30 cellular contexts compared by ENCODE assay signal in genomic region chr6:118501816-118502568, GRCh38. TPM values are rescaled to one million over a fixed set of nuclear protein-coding genes. Genes with fewer than 3 reads are reported as not detected.
DNase-seq lines count a peak whose midpoint lies in the region; ATAC-seq, FAIRE-seq and TF ChIP-seq lines count a peak whose summit lies in the region.
"Had no signal": no experiment of that assay in that cellular context is flagged by ENCODE, and none has a peak within 500 bp of the region (broad histone marks: within the 10 kb centered on the region; RNA-seq: fewer than 3 reads in every experiment).

No MANE protein-coding gene starts in this region.

- peak; percentile 18 for DNase-seq in AG04450 (ENCODE audit: low read depth, low spot score)
- peak; percentile 7 for DNase-seq in DMS 273 treated with DMSO at 0.1 percent for 48 hours (lab: John Stamatoyannopoulos, UW)
- no peak for DNase-seq in astrocyte (ENCODE audit: low read depth)
- no peak for DNase-seq in memory B cell (ENCODE audit: low spot score in 2 of 2)
- DNase-seq in NCI-H146 (lab: John Stamatoyannopoulos, UW): no peak
- DNase-seq in DMS53 (lab: John Stamatoyannopoulos, UW): no peak
- no peak for DNase-seq in activated naive CD4-positive, alpha-beta T cell treated with Interleukin-2 at 50 U/mL for 16 hours
- DNase-seq: activated CD4-positive, alpha-beta T cell treated with anti-CD3 and anti-CD28 coated beads for 1 hour; activated CD8-positive, alpha-beta T cell treated with anti-CD3 and anti-CD28 coated beads, Interleukin-2, amount 10 ng/mL, durations not matched to agents 7 days and 5 days; activated naive CD8-positive, alpha-beta T cell treated with anti-CD3 and anti-CD28 coated beads for 36 hours; Caco-2; central memory CD4-positive, alpha-beta T cell; dorsolateral prefrontal cortex; KG1; kidney glomerular epithelial cell; NCI-H1417 treated with DMSO at 0.1 percent for 48 hours; NCI-H2107; NCI-H510A treated with DMSO at 0.1 percent for 48 hours; stimulated activated naive B cell treated with anti-CD40 and anti-IgM and Interleukin-4, amounts not matched to agents 10 μg/mL and 1 μg/mL and 100 μg/mL, for 72 hours; T-helper 1 cell had no signal

- H3K4me1 Mint-ChIP-seq in astrocyte (ENCODE audit: low read depth, unreplicated experiment): peaks cover 10% of the 10 kb centered on the region
- peaks cover 9% of the 10 kb centered on the region for H3K4me1 Mint-ChIP-seq in memory B cell

- H3K27ac Mint-ChIP-seq in astrocyte (ENCODE audit: unreplicated experiment): peak overlapping the region; percentile 48
- H3K27ac Mint-ChIP-seq in memory B cell: peak overlapping the region; percentile 31
- H3K27ac Mint-ChIP-seq: activated CD8-positive, alpha-beta T cell treated with anti-CD3 and anti-CD28 coated beads, Interleukin-2, amount 10 ng/mL, durations not matched to agents 7 days and 5 days; activated naive CD8-positive, alpha-beta T cell treated with anti-CD3 and anti-CD28 coated beads for 36 hours; stimulated activated naive B cell treated with anti-CD40 and anti-IgM and Interleukin-4, amounts not matched to agents 10 μg/mL and 1 μg/mL and 100 μg/mL, for 72 hours had no signal

- TF ChIP-seq CTCF in AG04450 (IDR thresholded peaks at IDR 0.05; ENCODE audit: low read depth, low read length) (no peak), astrocyte (IDR thresholded peaks at IDR 0.05; ENCODE audit: insufficient read depth, low read depth, low read length) (no peak)

- peaks cover 11% of the 10 kb centered on the region for H3K9me3 ChIP-seq in AG04450 (ENCODE audit: control insufficient read depth, insufficient read depth, low read length)
- H3K9me3 ChIP-seq in astrocyte (ENCODE audit: insufficient read depth, low read depth, low read length): no peaks in the 10 kb centered on the region
- H3K9me3 ChIP-seq: ascending aorta, Caco-2, HAP-1, neutrophil, SJSA1 had no signal

- H3K36me3 ChIP-seq in astrocyte (ENCODE audit: insufficient read depth, low read length): peaks cover 6% of the 10 kb centered on the region
- H3K36me3 ChIP-seq: ascending aorta, HAP-1, neutrophil had no signal

- POLR2A ChIA-PET in AG04450 (lab: Yijun Ruan, JAX): no interaction called here

- CTCF ChIA-PET in AG04450 (lab: Charles Lee): no interaction called here

- peaks cover 6% of the 10 kb centered on the region for H3K79me2 ChIP-seq in astrocyte (ENCODE audit: insufficient read depth, low read length)

- H3K9ac ChIP-seq in astrocyte (ENCODE audit: low read length): no peak overlapping the region

- H3K27me3 ChIP-seq in AG04450 (ENCODE audit: control insufficient read depth, insufficient read depth, low read length) (no peaks in the 10 kb centered on the region), astrocyte (ENCODE audit: insufficient read depth, low read length) (no peaks in the 10 kb centered on the region)
- H3K27me3 ChIP-seq: ascending aorta, dorsolateral prefrontal cortex, neutrophil, SJSA1 had no signal

- peaks cover 20% of the 10 kb centered on the region for H3K36me3 Mint-ChIP-seq in astrocyte (ENCODE audit: low read depth, unreplicated experiment)
- H3K36me3 Mint-ChIP-seq in memory B cell: peaks cover 42% of the 10 kb centered on the region

- H2AFZ ChIP-seq in astrocyte (ENCODE audit: low read depth, low read length): no peak overlapping the region

- no peak for FAIRE-seq in astrocyte (lab: Jason Lieb, UNC)
- FAIRE-seq: endothelial cell of umbilical vein, RCC 7860, TTC549 had no signal

- peaks cover 3% of the 10 kb centered on the region for H3K9me3 Mint-ChIP-seq in astrocyte (ENCODE audit: unreplicated experiment)
- H3K9me3 Mint-ChIP-seq in memory B cell: peaks cover 2% of the 10 kb centered on the region

- no peak overlapping the region for H3K4me3 Mint-ChIP-seq in astrocyte (ENCODE audit: unreplicated experiment)
- no peak overlapping the region for H3K4me3 Mint-ChIP-seq in memory B cell
- H3K4me3 Mint-ChIP-seq: activated CD8-positive, alpha-beta T cell treated with anti-CD3 and anti-CD28 coated beads, Interleukin-2, amount 10 ng/mL, durations not matched to agents 7 days and 5 days; activated naive CD8-positive, alpha-beta T cell treated with anti-CD3 and anti-CD28 coated beads for 36 hours; stimulated activated naive B cell treated with anti-CD40 and anti-IgM and Interleukin-4, amounts not matched to agents 10 μg/mL and 1 μg/mL and 100 μg/mL, for 72 hours had no signal

- ATAC-seq in memory B cell (ENCODE audit: low read depth): no peak
- ATAC-seq: activated CD8-positive, alpha-beta T cell treated with anti-CD3 and anti-CD28 coated beads, Interleukin-2, amount 10 ng/mL, durations not matched to agents 7 days and 5 days; stimulated activated naive B cell treated with anti-CD40 and anti-IgM and Interleukin-4, amounts not matched to agents 10 μg/mL and 1 μg/mL and 100 μg/mL, for 72 hours had no signal

- H3K27ac ChIP-seq in AG04450 (ENCODE audit: low read depth, low read length) (no peak overlapping the region), astrocyte (ENCODE audit: low read depth, low read length) (no peak overlapping the region)
- H3K27ac ChIP-seq: ascending aorta, C4-2B, neutrophil, SJSA1 had no signal

- H3K4me2 ChIP-seq in astrocyte (ENCODE audit: low read length): no peak overlapping the region

- peaks cover 6% of the 10 kb centered on the region for H4K20me1 ChIP-seq in astrocyte (ENCODE audit: insufficient read depth, low read length)

- H3K27me3 Mint-ChIP-seq in astrocyte (ENCODE audit: low read depth, unreplicated experiment): no peaks in the 10 kb centered on the region
- no peaks in the 10 kb centered on the region for H3K27me3 Mint-ChIP-seq in memory B cell
- H3K27me3 Mint-ChIP-seq: activated naive CD8-positive, alpha-beta T cell treated with anti-CD3 and anti-CD28 coated beads for 36 hours; stimulated activated naive B cell treated with anti-CD40 and anti-IgM and Interleukin-4, amounts not matched to agents 10 μg/mL and 1 μg/mL and 100 μg/mL, for 72 hours had no signal

- H3K4me1 ChIP-seq in astrocyte (ENCODE audit: insufficient read depth, low read length): no peaks in the 10 kb centered on the region
- H3K4me1 ChIP-seq: Caco-2, HAP-1, SJSA1 had no signal

- H3K4me3 ChIP-seq in AG04450 (ENCODE audit: low read depth, low read length): no peak overlapping the region
- H3K4me3 ChIP-seq in astrocyte (ENCODE audit: insufficient read depth, low read depth, low read length): no peak overlapping the region
- H3K4me3 ChIP-seq: ascending aorta, dorsolateral prefrontal cortex, HAP-1, SJSA1 had no signal

RNA-seq across cellular contexts. Expression of gene PLN, which starts 46.1 kb away (rescaled TPM):
- 0.10 and 0.14 TPM in 2 replicates for polyA plus RNA-seq in AG04450 (2011; rRNA removed)
- polyA minus RNA-seq in AG04450 (2011; rRNA and poly(A)+ RNA removed): not detected in 2 replicates
- total RNA-seq in astrocyte: 0.43 TPM in 1 of 2 replicates, not detected in the other
- total RNA-seq: activated CD8-positive, alpha-beta T cell treated with anti-CD3 and anti-CD28 coated beads, Interleukin-2, amount 10 ng/mL, durations not matched to agents 7 days and 5 days; activated naive CD8-positive, alpha-beta T cell treated with anti-CD3 and anti-CD28 coated beads for 36 hours; Caco-2; endothelial cell of umbilical vein; HT-29; lung microvascular endothelial cell; SJSA1 had no signal
- polyA plus RNA-seq: endothelial cell of umbilical vein had no signal

Comparison
In these comparisons a context has a peak if more than half of its experiments do, and no peak if none do; other contexts are left out.
1. DNase-seq: peak in AG04450 (single experiment) and DMS 273 treated with DMSO at 0.1 percent for 48 hours (single experiment); none in astrocyte (single experiment), memory B cell (0 of 2), NCI-H146 (single experiment), DMS53 (single experiment) and activated naive CD4-positive, alpha-beta T cell treated with Interleukin-2 at 50 U/mL for 16 hours (single experiment).